In genomic region chr5:131640043-131640856, GRCh38 we compare ENCODE assay signal across 8 cellular contexts. TPM values are rescaled to one million over a fixed set of nuclear protein-coding genes. Genes with fewer than 3 reads are reported as not detected.
A peak's percentile ranks its signal among the peaks of the same experiment; 100 is the strongest.
DNase-seq lines count a peak whose midpoint lies in the region; ATAC-seq and TF ChIP-seq lines count a peak whose summit lies in the region.

No MANE protein-coding gene starts in this region.

- POLR2A ChIA-PET in RWPE1 (lab: Yijun Ruan, JAX; ENCODE audit: low non-redundant PET), result no interaction called here

- H3K27me3 ChIP-seq in brain microvascular endothelial cell (replicated peaks), result no peaks in the 10 kb centered on the region
- no peaks in the 10 kb centered on the region for H3K27me3 ChIP-seq in Peyer's patch

- no peaks in the 10 kb centered on the region for H3K9me3 ChIP-seq in Peyer's patch

- H3K4me3 ChIP-seq in brain microvascular endothelial cell (ENCODE audit: low read depth, low read length) (no peak overlapping the region), Peyer's patch (no peak overlapping the region)

- DNase-seq in RWPE1 (ENCODE audit: low spot score), result peak; percentile 49
- peak; percentile 25 for DNase-seq in brain microvascular endothelial cell
- peak; percentile 10 for DNase-seq in stimulated activated CD8-positive, alpha-beta memory T cell treated with anti-CD3 and anti-CD28 coated beads, Interleukin-12 subunit alpha, Interleukin-12 subunit beta, amount 100 ng/mL, for 4 hours (ENCODE audit: low read depth)
- no peak for DNase-seq in medulla oblongata (ENCODE audit: extremely low spot score)
- DNase-seq in Peyer's patch, result no peak

- TF ChIP-seq POLR2A in Peyer's patch (IDR thresholded peaks at IDR 0.05), result no peak

- CTCF ChIA-PET in RWPE1 (lab: Yijun Ruan, JAX), result interaction anchor here (0.6 to 1.0 kb wide), 3 partner anchors 18 to 887 kb away, joined by 3 to 7 read pairs (median 3); no protein-coding TSS in a partner anchor

- H3K27ac ChIP-seq in RWPE1 (no peak overlapping the region), brain microvascular endothelial cell (no peak overlapping the region), Peyer's patch (no peak overlapping the region)

- in situ Hi-C loops in brain microvascular endothelial cell (cut with HindIII; ENCODE audit: low pct_ligation_motif_present, low sequenced_read_pairs), result no loop called here

- ATAC-seq in GM21529 (IDR thresholded peaks at IDR 0.05; ENCODE audit: unreplicated experiment), result peak; percentile 46
- no peak for ATAC-seq in GM18867 (IDR thresholded peaks at IDR 0.05; ENCODE audit: unreplicated experiment)
- ATAC-seq in HG03457 (IDR thresholded peaks at IDR 0.05; ENCODE audit: unreplicated experiment), result no peak

- H3K36me3 ChIP-seq in brain microvascular endothelial cell (replicated peaks), result peaks cover 4% of the 10 kb centered on the region
- H3K36me3 ChIP-seq in Peyer's patch, result peaks cover 0 to 24% (median 0%) of the 10 kb centered on the region in 3 donors

- peaks cover 0 to 10% (median 3%) of the 10 kb centered on the region in 4 donors for H3K4me1 ChIP-seq in Peyer's patch

- TF ChIP-seq CTCF in RWPE1 (conservative IDR thresholded peaks at IDR 0.05; ENCODE audit: low read depth) (no peak), brain microvascular endothelial cell (IDR thresholded peaks at IDR 0.05; ENCODE audit: low read depth, low read length, missing control alignments) (no peak), Peyer's patch (IDR thresholded peaks at IDR 0.05) (no peak)

RNA-seq across cellular contexts. Expression of gene RAPGEF6, which starts 5.2 kb away (rescaled TPM):
- 100 to 1,000 TPM in 1 of 4 donors, 10 to 100 TPM in 3; 16.7 to 104 (median 22.6) TPM for total RNA-seq in Peyer's patch

Comparison
In these comparisons a context has a peak if more than half of its experiments do, and no peak if none do; other contexts are left out.
1. DNase-seq: peak in RWPE1 (single experiment), brain microvascular endothelial cell (single experiment) and stimulated activated CD8-positive, alpha-beta memory T cell treated with anti-CD3 and anti-CD28 coated beads, Interleukin-12 subunit alpha, Interleukin-12 subunit beta, amount 100 ng/mL, for 4 hours (single experiment); none in medulla oblongata (single experiment) and Peyer's patch (0 of 3).